ENCODE assay signal across 8 cellular contexts in the genomic region with DNA sequence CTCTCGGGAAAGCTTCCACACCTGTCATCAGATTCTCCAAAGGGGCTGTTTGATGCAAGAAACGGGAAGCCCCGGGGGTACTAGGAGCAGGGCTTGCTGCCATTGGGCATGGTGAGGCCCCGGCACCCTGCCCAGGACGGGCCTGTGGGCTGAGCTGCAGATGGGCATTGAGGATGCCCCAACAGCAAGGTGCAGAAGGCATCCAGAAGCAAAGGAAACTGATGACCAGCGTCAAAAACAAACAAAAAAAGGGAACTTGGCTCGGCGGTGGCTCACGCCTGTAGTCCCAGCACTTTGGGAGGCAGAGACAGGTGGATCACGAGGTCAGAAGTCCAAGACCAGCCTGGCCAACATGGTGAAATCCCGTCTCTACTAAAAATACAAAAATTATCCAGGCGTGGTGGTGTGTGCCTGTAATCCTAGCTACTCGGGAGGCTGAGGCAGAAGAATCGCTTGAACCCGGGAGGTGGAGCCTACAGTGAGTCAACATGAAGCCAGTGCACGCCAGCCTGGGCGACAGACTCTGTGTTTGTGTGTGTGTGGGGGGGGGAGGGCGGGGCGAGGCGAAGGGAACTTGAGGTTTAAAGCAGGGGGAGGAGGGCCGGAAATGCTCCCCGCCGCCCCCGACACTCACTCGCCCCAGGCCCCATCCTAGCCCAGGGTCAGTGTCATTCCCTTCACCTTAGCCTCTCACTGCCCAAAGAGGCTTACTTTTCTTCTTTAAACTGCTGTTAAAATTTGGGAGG. TPM values are rescaled to one million over a fixed set of nuclear protein-coding genes. Genes with fewer than 3 reads are reported as not detected.
DNase-seq lines count a peak whose midpoint lies in the region; ATAC-seq and TF ChIP-seq lines count a peak whose summit lies in the region.

No MANE protein-coding gene starts in this region.

- ATAC-seq in CD4-positive, alpha-beta T cell (ENCODE audit: poor library complexity) = peak; percentile 37

- H3K36me3 Mint-ChIP-seq in CD4-positive, alpha-beta T cell (ENCODE audit: low read depth) = peaks cover 67% of the 10 kb centered on the region
- H3K36me3 Mint-ChIP-seq in immature natural killer cell = peaks cover 3 to 19% (median 9%) of the 10 kb centered on the region in 3 donors

- H3K27ac Mint-ChIP-seq in CD4-positive, alpha-beta T cell = peak overlapping the region; percentile 100
- H3K27ac Mint-ChIP-seq in immature natural killer cell = peak overlapping the region; percentile 91 to 99 (median 96)

- no peaks in the 10 kb centered on the region for H3K9me3 ChIP-seq in CD4-positive, alpha-beta T cell (ENCODE audit: control insufficient read depth, low read length)
- peaks cover 8% of the 10 kb centered on the region; the same call in 1 of the 2 replicates for H3K9me3 ChIP-seq in OCI-LY3 (ENCODE audit: insufficient read depth, low read length)

- no peak overlapping the region for H2AFZ ChIP-seq in OCI-LY3 (ENCODE audit: low read depth, low read length)

- intact Hi-C loops in CD4-positive, alpha-beta T cell (cut with DNase I, micrococcal nuclease) = loop anchor here (2.0 to 5.0 kb wide), 2 partner anchors 71 to 806 kb away; partner anchors contain the start of genes CCDC47 (in 2 of the 2), CEP95 (in 1 of the 2) and DDX5 (in 1 of the 2)

- peaks cover 73% of the 10 kb centered on the region for H3K4me1 Mint-ChIP-seq in CD4-positive, alpha-beta T cell (ENCODE audit: low read depth)
- H3K4me1 Mint-ChIP-seq in immature natural killer cell = peaks cover 67 to 69% of the 10 kb centered on the region in 2 donors

- no peak for TF ChIP-seq CTCF in CD4-positive, alpha-beta T cell (IDR thresholded peaks at IDR 0.05)
- TF ChIP-seq CTCF in OCI-LY3 (IDR thresholded peaks at IDR 0.05; ENCODE audit: low read depth, low read length) = no peak

- H3K79me2 ChIP-seq in OCI-LY3 (ENCODE audit: low read length) = peaks cover 29% of the 10 kb centered on the region

- CTCF ChIA-PET in CD4-positive, alpha-beta T cell (lab: Charles Lee) = interaction anchor here (0.9 to 10.9 kb wide), 3 partner anchors 10 to 80 kb away, joined by 5 to 169 read pairs (median 5); partner anchors contain the start of genes CCDC47, DDX42 and MAP3K3

- peak overlapping the region; percentile 89 for H3K27ac ChIP-seq in CD4-positive, alpha-beta T cell (ENCODE audit: low read depth, low read length)
- peak overlapping the region; percentile 64 for H3K27ac ChIP-seq in OCI-LY3 (ENCODE audit: low read length)

- peaks cover 39% of the 10 kb centered on the region for H3K4me1 ChIP-seq in OCI-LY3 (ENCODE audit: low read length)

- H3K9me3 Mint-ChIP-seq in CD4-positive, alpha-beta T cell = no peaks in the 10 kb centered on the region
- no peaks in the 10 kb centered on the region for H3K9me3 Mint-ChIP-seq in immature natural killer cell

- peak overlapping the region; percentile 67 for H3K4me2 ChIP-seq in OCI-LY3 (ENCODE audit: low read length)

- POLR2A ChIA-PET in CD4-positive, alpha-beta T cell (lab: Charles Lee) = interaction anchor here (0.7 to 18.5 kb wide), 27 partner anchors 3 to 804 kb away, joined by 3 to 844 read pairs (median 5); partner anchors contain the start of genes CCDC47, CEP95, CYB561 and DCAF7

- peak overlapping the region; percentile 40; the same call in 1 of the 2 replicates for H3K9ac ChIP-seq in OCI-LY3 (ENCODE audit: low read length)

- H3K4me3 ChIP-seq in OCI-LY3 (ENCODE audit: low read length) = peak overlapping the region; percentile 97

- H3K27me3 Mint-ChIP-seq in CD4-positive, alpha-beta T cell = peaks cover 5% of the 10 kb centered on the region
- H3K27me3 Mint-ChIP-seq in immature natural killer cell (ENCODE audit: low read depth in 3 of 3) = peaks cover 29 to 44% (median 31%) of the 10 kb centered on the region in 3 donors

- DNase-seq in CD4-positive, alpha-beta T cell = peak; percentile 54 to 83 (median 75)
- DNase-seq in activated gamma-delta T cell (lab: John Stamatoyannopoulos, UW) = peak; percentile 50
- peak; percentile 74 to 79 (median 79) for DNase-seq in immature natural killer cell
- DNase-seq in stimulated activated CD4-positive, alpha-beta T cell treated with anti-CD3 and anti-CD28 coated beads, TNF-alpha, amount 100 ng/mL, for 48 hours (ENCODE audit: low read depth in 3 of 3) = peak in 2 of 3 donors; percentile 62 to 72
- no peak for DNase-seq in NCI-H226
- no peak for DNase-seq in NCI-H1930 (lab: John Stamatoyannopoulos, UW)
- no peak for DNase-seq in kidney tubule cell (ENCODE audit: low spot score)

- peak overlapping the region; percentile 97 for H3K4me3 Mint-ChIP-seq in CD4-positive, alpha-beta T cell
- H3K4me3 Mint-ChIP-seq in immature natural killer cell = peak overlapping the region; percentile 90 to 95 (median 92)

- H3K27me3 ChIP-seq in CD4-positive, alpha-beta T cell (ENCODE audit: control insufficient read depth, insufficient read depth, low read length) = no peaks in the 10 kb centered on the region
- H3K27me3 ChIP-seq in OCI-LY3 (ENCODE audit: low read depth, low read length) = no peaks in the 10 kb centered on the region

- peaks cover 40% of the 10 kb centered on the region for H3K36me3 ChIP-seq in OCI-LY3 (replicated peaks; ENCODE audit: low read depth, low read length)

- peaks cover 10% of the 10 kb centered on the region; the same call in 1 of the 2 replicates for H4K20me1 ChIP-seq in OCI-LY3 (ENCODE audit: insufficient read depth, low read length)

RNA-seq across cellular contexts. Expression of gene LIMD2, which starts 1.7 kb away (rescaled TPM):
- 100 to 1,000 TPM; 711 to 727 TPM for total RNA-seq in CD4-positive, alpha-beta T cell
- 100 to 1,000 TPM; 273 to 573 (median 404) TPM for polyA plus RNA-seq in immature natural killer cell

RNA-seq across cellular contexts. Expression of gene STRADA, which starts 39.9 kb away (rescaled TPM):
- 10 to 100 TPM; 50.9 to 51.0 TPM for total RNA-seq in CD4-positive, alpha-beta T cell
- 10 to 100 TPM; 22.3 to 34.9 (median 33.0) TPM for polyA plus RNA-seq in immature natural killer cell

Comparison
In these comparisons a context has a peak if more than half of its experiments do, and no peak if none do; other contexts are left out.
1. DNase-seq: peak in CD4-positive, alpha-beta T cell (10 of 10), activated gamma-delta T cell (single experiment), immature natural killer cell (3 of 3) and stimulated activated CD4-positive, alpha-beta T cell treated with anti-CD3 and anti-CD28 coated beads, TNF-alpha, amount 100 ng/mL, for 48 hours (2 of 3); none in NCI-H226 (single experiment), NCI-H1930 (0 of 2) and kidney tubule cell (single experiment).